In genomic region chr6:3660473-3660872, GRCh38 we compare ENCODE assay signal across 35 cellular contexts.
"Had no signal": no experiment of that assay in that cellular context is flagged by ENCODE, and none has a peak within 500 bp of the region (broad histone marks: within the 10 kb centered on the region; RNA-seq: fewer than 3 reads in every experiment).

No MANE protein-coding gene starts in this region.

- H3K27ac Mint-ChIP-seq: activated B cell treated with CpG ODN at 0.5 μM for 24 hours; activated CD8-positive, alpha-beta memory T cell treated with anti-CD3 and anti-CD28 coated beads, Interleukin-2, amount 10 ng/mL, durations not matched to agents 7 days and 5 days; activated CD8-positive, alpha-beta T cell treated with anti-CD3 and anti-CD28 coated beads, Interleukin-2, amount 10 ng/mL, durations not matched to agents 7 days and 5 days; activated naive CD4-positive, alpha-beta T cell treated with anti-CD3 and anti-CD28 coated beads for 36 hours; activated naive CD4-positive, alpha-beta T cell treated with anti-CD3 and anti-CD28 coated beads, Interleukin-2, amount 50 U/mL, for 24 hours; activated naive CD8-positive, alpha-beta T cell treated with anti-CD3 and anti-CD28 coated beads for 36 hours; activated naive CD8-positive, alpha-beta T cell treated with anti-CD3 and anti-CD28 coated beads, Interleukin-2, amount 50 U/mL, for 24 hours; activated T-helper 1 cell treated with anti-CD3 and anti-CD28 coated beads, Interleukin-12 subunit alpha, Interleukin-12 subunit beta, Interleukin-2, Interleukin-4 antibody, amounts not matched to agents 30 ng/mL and 10 ng/mL and 1 ng/mL, durations not matched to agents 14 hours and 24 hours and 36 hours; activated T-helper 2 cell treated with anti-CD3 and anti-CD28 coated beads, Interferon-gamma antibody, Interleukin-2, Interleukin-4, amounts not matched to agents 10 μg/mL and 5 μg/mL and 100 μg/mL, durations not matched to agents 14 hours and 24 hours and 36 hours; effector memory CD8-positive, alpha-beta T cell; T-helper 17 cell; T-helper 2 cell treated with Interferon-gamma antibody and Interleukin-4, amounts not matched to agents 5 μg/mL and 100 μg/mL, for 36 hours had no signal

- H3K9me3 Mint-ChIP-seq: activated B cell treated with CpG ODN at 0.5 μM for 24 hours; activated naive CD4-positive, alpha-beta T cell treated with anti-CD3 and anti-CD28 coated beads for 36 hours; activated naive CD4-positive, alpha-beta T cell treated with anti-CD3 and anti-CD28 coated beads, Interleukin-2, amount 50 U/mL, for 24 hours; activated naive CD8-positive, alpha-beta T cell treated with anti-CD3 and anti-CD28 coated beads for 36 hours; activated naive CD8-positive, alpha-beta T cell treated with anti-CD3 and anti-CD28 coated beads, Interleukin-2, amount 50 U/mL, for 24 hours; activated T-helper 1 cell treated with anti-CD3 and anti-CD28 coated beads, Interleukin-12 subunit alpha, Interleukin-12 subunit beta, Interleukin-2, Interleukin-4 antibody, amounts not matched to agents 30 ng/mL and 10 ng/mL and 1 ng/mL, durations not matched to agents 14 hours and 24 hours and 36 hours; activated T-helper 2 cell treated with anti-CD3 and anti-CD28 coated beads, Interferon-gamma antibody, Interleukin-2, Interleukin-4, amounts not matched to agents 10 μg/mL and 5 μg/mL and 100 μg/mL, durations not matched to agents 14 hours and 24 hours and 36 hours; effector memory CD8-positive, alpha-beta T cell; T-helper 2 cell treated with Interferon-gamma antibody and Interleukin-4, amounts not matched to agents 5 μg/mL and 100 μg/mL, for 36 hours had no signal

- H3K36me3 Mint-ChIP-seq: activated CD8-positive, alpha-beta memory T cell treated with anti-CD3 and anti-CD28 coated beads, Interleukin-2, amount 10 ng/mL, durations not matched to agents 7 days and 5 days; activated naive CD4-positive, alpha-beta T cell treated with anti-CD3 and anti-CD28 coated beads, Interleukin-2, amount 50 U/mL, for 24 hours; activated naive CD8-positive, alpha-beta T cell treated with anti-CD3 and anti-CD28 coated beads for 36 hours had no signal

- DNase-seq: activated B cell treated with CpG ODN at 0.5 μM for 24 hours; activated CD4-positive, alpha-beta T cell treated with anti-CD3 and anti-CD28 coated beads for 48 hours; activated CD4-positive, alpha-beta T cell treated with anti-CD3 and anti-CD28 coated beads, Interleukin-2, amount 50 U/mL, for 1 hour; activated CD4-positive, alpha-beta T cell treated with anti-CD3 and anti-CD28 coated beads, Interleukin-2, amount 50 U/mL, for 48 hours; activated CD8-positive, alpha-beta memory T cell treated with anti-CD3 and anti-CD28 coated beads, Interleukin-2, amount 10 ng/mL, durations not matched to agents 7 days and 5 days; activated CD8-positive, alpha-beta memory T cell treated with anti-CD3 and anti-CD28 coated beads, Interleukin-2, amount 50 U/mL, for 4 hours; activated CD8-positive, alpha-beta T cell treated with anti-CD3 and anti-CD28 coated beads, Interleukin-2, amount 10 ng/mL, durations not matched to agents 7 days and 5 days; activated effector memory CD4-positive, alpha-beta T cell treated with anti-CD3 and anti-CD28 coated beads, Interleukin-2, amount 50 U/mL, for 16 hours; activated naive CD4-positive, alpha-beta T cell treated with anti-CD3 and anti-CD28 coated beads for 36 hours; activated naive CD8-positive, alpha-beta T cell treated with anti-CD3 and anti-CD28 coated beads for 36 hours; activated naive CD8-positive, alpha-beta T cell treated with anti-CD3 and anti-CD28 coated beads, Interleukin-2, amount 50 U/mL, for 24 hours; activated T-cell treated with anti-CD3 and anti-CD28 coated beads, Interleukin-2, amount 50 U/mL, for 1 hour; activated T-cell treated with anti-CD3 and anti-CD28 coated beads, Interleukin-2, amount 50 U/mL, for 48 hours; adrenal gland; amygdala; aorta; body of pancreas; caudate nucleus; cortex of kidney; dermis blood vessel endothelial cell; effector CD4-positive, alpha-beta T cell; effector memory CD8-positive, alpha-beta T cell; erythroblast; foreskin keratinocyte; gastrocnemius medialis; glutamatergic neuron; T-helper 1 cell; T-helper 17 cell; T1000; WERI-Rb-1 had no signal

- H3K27me3 Mint-ChIP-seq: activated naive CD8-positive, alpha-beta T cell treated with anti-CD3 and anti-CD28 coated beads for 36 hours had no signal

- H3K4me1 Mint-ChIP-seq: activated B cell treated with CpG ODN at 0.5 μM for 24 hours; activated CD8-positive, alpha-beta memory T cell treated with anti-CD3 and anti-CD28 coated beads, Interleukin-2, amount 10 ng/mL, durations not matched to agents 7 days and 5 days; activated naive CD4-positive, alpha-beta T cell treated with anti-CD3 and anti-CD28 coated beads, Interleukin-2, amount 50 U/mL, for 24 hours; activated naive CD8-positive, alpha-beta T cell treated with anti-CD3 and anti-CD28 coated beads for 36 hours; activated naive CD8-positive, alpha-beta T cell treated with anti-CD3 and anti-CD28 coated beads, Interleukin-2, amount 50 U/mL, for 24 hours; T-helper 17 cell had no signal

- ATAC-seq: activated CD4-positive, CD25-positive, alpha-beta regulatory T cell treated with anti-CD3 and anti-CD28 coated beads, Interleukin-2, amount 50 U/mL, for 24 hours; activated CD8-positive, alpha-beta memory T cell treated with anti-CD3 and anti-CD28 coated beads, Interleukin-2, amount 10 ng/mL, durations not matched to agents 7 days and 5 days; activated CD8-positive, alpha-beta T cell treated with anti-CD3 and anti-CD28 coated beads, Interleukin-2, amount 10 ng/mL, durations not matched to agents 7 days and 5 days; activated naive CD8-positive, alpha-beta T cell treated with anti-CD3 and anti-CD28 coated beads, Interleukin-2, amount 50 U/mL, for 24 hours; body of pancreas; effector memory CD8-positive, alpha-beta T cell; foreskin keratinocyte; gastrocnemius medialis; T-helper 17 cell had no signal

- H3K4me3 Mint-ChIP-seq: activated B cell treated with CpG ODN at 0.5 μM for 24 hours; activated CD8-positive, alpha-beta memory T cell treated with anti-CD3 and anti-CD28 coated beads, Interleukin-2, amount 10 ng/mL, durations not matched to agents 7 days and 5 days; activated CD8-positive, alpha-beta T cell treated with anti-CD3 and anti-CD28 coated beads, Interleukin-2, amount 10 ng/mL, durations not matched to agents 7 days and 5 days; activated naive CD4-positive, alpha-beta T cell treated with anti-CD3 and anti-CD28 coated beads for 36 hours; activated naive CD4-positive, alpha-beta T cell treated with anti-CD3 and anti-CD28 coated beads, Interleukin-2, amount 50 U/mL, for 24 hours; activated naive CD8-positive, alpha-beta T cell treated with anti-CD3 and anti-CD28 coated beads for 36 hours; activated naive CD8-positive, alpha-beta T cell treated with anti-CD3 and anti-CD28 coated beads, Interleukin-2, amount 50 U/mL, for 24 hours; activated T-helper 1 cell treated with anti-CD3 and anti-CD28 coated beads, Interleukin-12 subunit alpha, Interleukin-12 subunit beta, Interleukin-2, Interleukin-4 antibody, amounts not matched to agents 30 ng/mL and 10 ng/mL and 1 ng/mL, durations not matched to agents 14 hours and 24 hours and 36 hours; effector memory CD8-positive, alpha-beta T cell; T-helper 17 cell; T-helper 2 cell treated with Interferon-gamma antibody and Interleukin-4, amounts not matched to agents 5 μg/mL and 100 μg/mL, for 36 hours had no signal
